In the genomic region with DNA sequence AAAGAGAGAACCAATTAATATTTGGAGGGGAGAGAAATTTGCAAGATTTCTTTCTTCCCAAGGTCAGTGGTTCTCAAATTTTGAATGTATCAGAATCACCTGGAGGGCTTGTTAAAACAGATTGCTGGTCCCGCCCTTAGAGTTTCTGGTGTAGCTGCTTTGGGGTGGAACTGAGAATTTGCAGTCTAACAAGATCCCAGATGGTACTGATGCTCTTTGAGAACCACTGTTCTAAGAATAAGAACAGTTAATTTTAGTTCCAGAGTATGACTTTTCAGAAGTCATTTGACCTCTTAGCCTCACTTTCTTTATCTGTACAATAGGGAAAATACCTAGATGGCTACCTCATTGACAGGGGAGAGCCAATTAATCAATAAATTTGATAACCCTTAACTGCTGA, we compare ENCODE assay signal across 19 cellular contexts.
DNase-seq lines count a peak whose midpoint lies in the region; ATAC-seq lines count a peak whose summit lies in the region.
"Had no signal": no experiment of that assay in that cellular context is flagged by ENCODE, and none has a peak within 500 bp of the region (broad histone marks: within the 10 kb centered on the region; RNA-seq: fewer than 3 reads in every experiment).

No MANE protein-coding gene starts in this region.

- DNase-seq in NOMO-1 treated with dmso at 0.1 percent for 144 hours (lab: John Stamatoyannopoulos, UW; ENCODE audit: unreplicated experiment) (no peak), AML-193 (lab: John Stamatoyannopoulos, UW) (no peak), NCI-H1105 treated with DMSO at 0.1 percent for 48 hours (lab: John Stamatoyannopoulos, UW) (no peak)
- DNase-seq in activated CD4-positive, alpha-beta T cell treated with anti-CD3 and anti-CD28 coated beads for 1 hour = no peak
- DNase-seq: 8988T; ACHN; C1 segment of cervical spinal cord; Calu3; CD4-positive, alpha-beta memory T cell; COR-L47; DMS53; DMS79 treated with DMSO at 0.1 percent for 48 hours; GF-D8; GOT3; HFFc6 had no signal

- ATAC-seq in GM19463 (IDR thresholded peaks at IDR 0.05; ENCODE audit: unreplicated experiment) (peak; percentile 60), HG02763 (IDR thresholded peaks at IDR 0.05; ENCODE audit: unreplicated experiment) (peak; percentile 50), HG03432 (IDR thresholded peaks at IDR 0.05; ENCODE audit: unreplicated experiment) (peak; percentile 55)
- ATAC-seq: A549 had no signal
